Comparison of ENCODE assay signal across 1 cellular context in genomic region chr19:38336638-38337359, GRCh38.
TF ChIP-seq lines count a peak whose summit lies in the region.

No MANE protein-coding gene starts in this region.

TF ChIP-seq in K562, 482 proteins besides CTCF, POLR2A, EP300 and RAD21 (continued from another document and continues in another):
- TF ChIP-seq RERE (CRISPR knock-in tag; IDR thresholded peaks at IDR 0.05; ENCODE audit: borderline replicate concordance) (no peak), ZNF263 (CRISPR knock-in tag; IDR thresholded peaks at IDR 0.05; ENCODE audit: borderline replicate concordance) (no peak), CEBPG (CRISPR knock-in tag; IDR thresholded peaks at IDR 0.05) (no peak), CEBPG (tag; conservative IDR thresholded peaks at IDR 0.05 in 1 of 2, IDR thresholded peaks at IDR 0.05 in 1 of 2) (no peak), ATF7 (IDR thresholded peaks at IDR 0.05) (no peak), MLLT1 (IDR thresholded peaks at IDR 0.05) (peak; percentile 28 to 74; a peak in 1 of 4 replicates), GABPB1 (CRISPR knock-in tag; IDR thresholded peaks at IDR 0.05) (no peak; the same call in 1 of the 2 replicates), CREB5 (CRISPR knock-in tag; IDR thresholded peaks at IDR 0.05) (no peak), NR4A1 (CRISPR knock-in tag; IDR thresholded peaks at IDR 0.05) (no peak), NR4A1 (tag; IDR thresholded peaks at IDR 0.05) (no peak), HNRNPH1 (optimal IDR thresholded peaks at IDR 0.05; ENCODE audit: low read depth, low read length) (no peak), ILK (tag; IDR thresholded peaks at IDR 0.05; ENCODE audit: borderline replicate concordance, low read depth) (no peak), ZNF639 (CRISPR knock-in tag; conservative IDR thresholded peaks at IDR 0.05 in 1 of 2, IDR thresholded peaks at IDR 0.05 in 1 of 2) (no peak), PHB (CRISPR knock-in tag; IDR thresholded peaks at IDR 0.05) (no peak), NCOA4 (IDR thresholded peaks at IDR 0.05; ENCODE audit: partially characterized antibody) (no peak), RBM25 (IDR thresholded peaks at IDR 0.05; ENCODE audit: low read depth, low read length, severe bottlenecking) (no peak), ZNF146 (CRISPR knock-in tag; IDR thresholded peaks at IDR 0.05; ENCODE audit: unreplicated experiment) (peak; percentile 3), ZNF282 (CRISPR knock-in tag; IDR thresholded peaks at IDR 0.05) (no peak), VEZF1 (CRISPR knock-in tag; IDR thresholded peaks at IDR 0.05) (no peak; the same call in 1 of the 2 replicates), DDX20 (tag; IDR thresholded peaks at IDR 0.05; ENCODE audit: low read depth) (no peak), NFIX (CRISPR knock-in tag; IDR thresholded peaks at IDR 0.05; ENCODE audit: low read depth) (no peak), TFAM (CRISPR knock-in tag; conservative IDR thresholded peaks at IDR 0.05) (no peak), THAP7 (CRISPR knock-in tag; IDR thresholded peaks at IDR 0.05) (no peak), CLOCK (CRISPR knock-in tag; IDR thresholded peaks at IDR 0.05; ENCODE audit: borderline replicate concordance) (no peak), KLF1 (tag; IDR thresholded peaks at IDR 0.05) (no peak), PYGO2 (tag; IDR thresholded peaks at IDR 0.05) (no peak), RBM17 (IDR thresholded peaks at IDR 0.05; ENCODE audit: borderline replicate concordance, low read depth, low read length) (no peak), KLF10 (CRISPR knock-in tag; IDR thresholded peaks at IDR 0.05) (no peak), SRF (CRISPR knock-in tag; IDR thresholded peaks at IDR 0.05) (no peak), POLR2H (tag; IDR thresholded peaks at IDR 0.05; ENCODE audit: low read depth) (no peak), NR1H2 (CRISPR knock-in tag; IDR thresholded peaks at IDR 0.05) (no peak), TBL1XR1 (IDR thresholded peaks at IDR 0.05; ENCODE audit: low read length in 2 of 2) (no peak), MTF1 (CRISPR knock-in tag; IDR thresholded peaks at IDR 0.05; ENCODE audit: borderline replicate concordance) (no peak), HMBOX1 (IDR thresholded peaks at IDR 0.05) (no peak), ZNF668 (CRISPR knock-in tag; IDR thresholded peaks at IDR 0.05) (no peak), ZNF253 (CRISPR knock-in tag; conservative IDR thresholded peaks at IDR 0.05) (no peak), NFE2 (IDR thresholded peaks at IDR 0.05; ENCODE audit: low read depth) (no peak), NFIC (IDR thresholded peaks at IDR 0.05) (no peak), E2F5 (CRISPR knock-in tag; IDR thresholded peaks at IDR 0.05) (no peak), ZNF436 (CRISPR knock-in tag; IDR thresholded peaks at IDR 0.05) (no peak), PPARD (CRISPR knock-in tag; IDR thresholded peaks at IDR 0.05) (no peak), CHD2 (IDR thresholded peaks at IDR 0.05; ENCODE audit: low read depth, low read length) (no peak), POLR3A (IDR thresholded peaks at IDR 0.05; ENCODE audit: borderline replicate concordance, extremely low read depth, insufficient read depth, insufficient read length) (no peak), ZNF174 (CRISPR knock-in tag; IDR thresholded peaks at IDR 0.05) (no peak), SFPQ (IDR thresholded peaks at IDR 0.05; ENCODE audit: low read depth, low read length) (no peak), ZNF507 (tag; conservative IDR thresholded peaks at IDR 0.05) (no peak), E2F4 (CRISPR knock-in tag; IDR thresholded peaks at IDR 0.05; ENCODE audit: low read depth) (no peak)
